In the genomic region with DNA sequence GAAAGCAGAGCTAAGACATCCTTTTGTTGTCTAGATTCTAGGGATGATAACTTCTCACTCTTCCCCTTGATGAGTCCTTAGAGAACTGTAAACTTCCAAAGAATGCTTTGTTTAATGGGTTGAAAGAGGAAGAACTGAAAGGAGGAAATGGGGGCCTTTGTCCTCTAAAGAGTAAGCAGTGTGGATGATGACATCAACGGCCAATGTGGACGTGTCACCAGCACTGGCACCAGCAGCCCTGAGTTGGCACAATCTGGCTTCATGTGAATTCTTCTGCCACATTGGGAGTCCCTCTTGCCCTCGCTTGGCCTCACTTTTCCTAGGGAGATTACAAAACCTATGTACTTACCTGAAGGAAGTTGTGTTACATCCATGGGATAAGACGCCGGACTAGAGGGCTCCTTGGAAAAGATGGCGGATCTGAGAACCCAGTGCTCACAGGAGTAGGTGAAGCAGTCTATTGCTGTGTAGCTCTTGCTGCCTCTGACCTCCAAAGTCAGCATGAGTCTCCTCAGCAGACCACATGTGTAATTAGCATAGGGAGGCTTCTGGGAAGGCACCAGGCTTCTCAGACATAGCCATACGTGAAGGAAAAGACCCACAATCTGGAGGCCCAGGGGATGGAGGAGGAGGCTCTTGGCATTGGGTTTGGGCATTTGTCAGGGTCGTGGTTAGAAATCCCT, we compare ENCODE assay signal across 20 cellular contexts.
DNase-seq lines count a peak whose midpoint lies in the region; ATAC-seq, FAIRE-seq and TF ChIP-seq lines count a peak whose summit lies in the region.
"Had no signal": no experiment of that assay in that cellular context is flagged by ENCODE, and none has a peak within 500 bp of the region (broad histone marks: within the 10 kb centered on the region; RNA-seq: fewer than 3 reads in every experiment).

No MANE protein-coding gene starts in this region.

- H4K20me1 ChIP-seq in K562 (replicated peaks; ENCODE audit: control insufficient read depth, insufficient read depth, low read length): no peaks in the 10 kb centered on the region

- H3K4me1 Mint-ChIP-seq in activated T-cell treated with anti-CD3 and anti-CD28 coated beads, Interleukin-2, amount 50 U/mL, for 72 hours (ENCODE audit: low read depth): no peaks in the 10 kb centered on the region
- H3K4me1 Mint-ChIP-seq in activated T-cell treated with anti-CD3 and anti-CD28 coated beads, Interleukin-2, amount 50 U/mL, for 4 hours (ENCODE audit: low read depth): no peaks in the 10 kb centered on the region
- no peaks in the 10 kb centered on the region for H3K4me1 Mint-ChIP-seq in stimulated activated memory B cell treated with anti-CD40 and anti-IgM and Interleukin-4, amounts not matched to agents 10 μg/mL and 1 μg/mL and 100 μg/mL, for 72 hours
- H3K4me1 Mint-ChIP-seq: activated T-helper 17 cell treated with anti-CD3 and anti-CD28 coated beads, Interleukin-2, amount 50 U/mL, for 72 hours had no signal

- no peaks in the 10 kb centered on the region for H3K9me1 ChIP-seq in K562 (ENCODE audit: control insufficient read depth, insufficient read depth, low read length)

- no peak for TF ChIP-seq EP300 in K562 (IDR thresholded peaks at IDR 0.05; ENCODE audit: low read length)

- H3K4me2 ChIP-seq in K562 (ENCODE audit: insufficient read depth, low read length): no peak overlapping the region; the same call in 1 of the 2 replicates

- no peak overlapping the region for H3K9ac ChIP-seq in K562 (ENCODE audit: insufficient read depth in 1 of 2, low read depth in 2 of 2, low read length in 2 of 2)

- TF ChIP-seq RAD21 in K562 (CRISPR knock-in tag; conservative IDR thresholded peaks at IDR 0.05 in 1 of 2, IDR thresholded peaks at IDR 0.05 in 1 of 2): no peak

- no peak for FAIRE-seq in K562 (lab: Jason Lieb, UNC)
- FAIRE-seq: GM12891 had no signal

- no peak for TF ChIP-seq POLR2A in K562 (conservative IDR thresholded peaks at IDR 0.05)

- intact Hi-C loops in K562 (cut with micrococcal nuclease): no loop called here

- no peak overlapping the region for H2AFZ ChIP-seq in K562 (ENCODE audit: low read depth, low read length)

- H3K4me3 Mint-ChIP-seq in activated T-cell treated with anti-CD3 and anti-CD28 coated beads, Interleukin-2, amount 50 U/mL, for 72 hours: no peak overlapping the region
- no peak overlapping the region for H3K4me3 Mint-ChIP-seq in activated T-cell treated with anti-CD3 and anti-CD28 coated beads, Interleukin-2, amount 50 U/mL, for 4 hours
- H3K4me3 Mint-ChIP-seq in stimulated activated memory B cell treated with anti-CD40 and anti-IgM and Interleukin-4, amounts not matched to agents 10 μg/mL and 1 μg/mL and 100 μg/mL, for 72 hours: no peak overlapping the region
- H3K4me3 Mint-ChIP-seq: activated T-helper 17 cell treated with anti-CD3 and anti-CD28 coated beads, Interleukin-2, amount 50 U/mL, for 72 hours; naive thymus-derived CD8-positive, alpha-beta T cell had no signal

- H3K36me3 Mint-ChIP-seq in activated T-cell treated with anti-CD3 and anti-CD28 coated beads, Interleukin-2, amount 50 U/mL, for 72 hours (ENCODE audit: insufficient read depth in 2 of 2): no peaks in the 10 kb centered on the region
- no peaks in the 10 kb centered on the region for H3K36me3 Mint-ChIP-seq in activated T-cell treated with anti-CD3 and anti-CD28 coated beads, Interleukin-2, amount 50 U/mL, for 4 hours (ENCODE audit: insufficient read depth)
- no peaks in the 10 kb centered on the region for H3K36me3 Mint-ChIP-seq in stimulated activated memory B cell treated with anti-CD40 and anti-IgM and Interleukin-4, amounts not matched to agents 10 μg/mL and 1 μg/mL and 100 μg/mL, for 72 hours
- H3K36me3 Mint-ChIP-seq: naive thymus-derived CD8-positive, alpha-beta T cell had no signal

- ATAC-seq in activated T-cell treated with anti-CD3 and anti-CD28 coated beads, Interleukin-2, amount 50 U/mL, for 72 hours (replicated peaks in 1 of 2): no peak
- ATAC-seq in activated T-cell treated with anti-CD3 and anti-CD28 coated beads, Interleukin-2, amount 50 U/mL, for 4 hours: no peak
- ATAC-seq in K562: no peak
- no peak for ATAC-seq in stimulated activated memory B cell treated with anti-CD40 and anti-IgM and Interleukin-4, amounts not matched to agents 10 μg/mL and 1 μg/mL and 100 μg/mL, for 72 hours
- ATAC-seq in HG03039 (IDR thresholded peaks at IDR 0.05; ENCODE audit: unreplicated experiment): no peak
- ATAC-seq: activated CD4-positive, CD25-positive, alpha-beta regulatory T cell treated with anti-CD3 and anti-CD28 coated beads, Interleukin-2, amount 50 U/mL, for 24 hours; activated T-helper 17 cell treated with anti-CD3 and anti-CD28 coated beads, Interleukin-2, amount 50 U/mL, for 72 hours; foreskin keratinocyte; HCT116; naive thymus-derived CD8-positive, alpha-beta T cell had no signal

- TF ChIP-seq CTCF in K562 (IDR thresholded peaks at IDR 0.05 in 2 of 3, conservative IDR thresholded peaks at IDR 0.05 in 1 of 3; ENCODE audit: insufficient read depth in 2 of 3, low read depth in 1 of 3, low read length in 3 of 3): no peak

- no peak overlapping the region for H3K27ac ChIP-seq in K562 (ENCODE audit: extremely low read depth, low read depth, low read length)
- H3K27ac ChIP-seq: foreskin keratinocyte, SJSA1 had no signal

- no TSS peak for BruUV-seq in K562 (replicated peaks; lab: Mats Ljungman, UMichigan)

- H3K36me3 ChIP-seq in K562 (ENCODE audit: control insufficient read depth, insufficient read depth, low read length): no peaks in the 10 kb centered on the region
- H3K36me3 ChIP-seq: SJSA1 had no signal

- DNase-seq in activated T-cell treated with anti-CD3 and anti-CD28 coated beads, Interleukin-2, amount 50 U/mL, for 72 hours: no peak
- DNase-seq in activated T-cell treated with anti-CD3 and anti-CD28 coated beads, Interleukin-2, amount 50 U/mL, for 4 hours: no peak
- DNase-seq in NOMO-1 (lab: John Stamatoyannopoulos, UW; ENCODE audit: unreplicated experiment in 2 of 2) (peak; percentile 39 to 80), K562 (ENCODE audit: extremely low read depth in 1 of 4, low spot score in 3 of 4) (no peak), pons (ENCODE audit: low spot score) (no peak), NCI-H748 (lab: John Stamatoyannopoulos, UW; ENCODE audit: unreplicated experiment) (no peak)
- DNase-seq: C1 segment of cervical spinal cord; foreskin keratinocyte; kidney glomerular epithelial cell; mesenchymal stem cell; naive thymus-derived CD8-positive, alpha-beta T cell; NCI-H1092 treated with DMSO at 0.1 percent for 48 hours; NCI-H524 had no signal

- peaks cover 0 to under 1% of the 10 kb centered on the region in 2 donors for H3K9me3 Mint-ChIP-seq in activated T-cell treated with anti-CD3 and anti-CD28 coated beads, Interleukin-2, amount 50 U/mL, for 72 hours
- no peaks in the 10 kb centered on the region for H3K9me3 Mint-ChIP-seq in activated T-cell treated with anti-CD3 and anti-CD28 coated beads, Interleukin-2, amount 50 U/mL, for 4 hours
- H3K9me3 Mint-ChIP-seq in stimulated activated memory B cell treated with anti-CD40 and anti-IgM and Interleukin-4, amounts not matched to agents 10 μg/mL and 1 μg/mL and 100 μg/mL, for 72 hours: peaks cover 2% of the 10 kb centered on the region
- H3K9me3 Mint-ChIP-seq: activated T-helper 17 cell treated with anti-CD3 and anti-CD28 coated beads, Interleukin-2, amount 50 U/mL, for 72 hours; naive thymus-derived CD8-positive, alpha-beta T cell had no signal

- H3K9me3 ChIP-seq in K562 (replicated peaks; ENCODE audit: control insufficient read depth, insufficient read depth, low read depth, low read length): no peaks in the 10 kb centered on the region
- H3K9me3 ChIP-seq: SJSA1 had no signal

- no peaks in the 10 kb centered on the region for H3K79me2 ChIP-seq in K562 (ENCODE audit: control insufficient read depth, insufficient read depth, low read length)

- H3K27me3 Mint-ChIP-seq in activated T-cell treated with anti-CD3 and anti-CD28 coated beads, Interleukin-2, amount 50 U/mL, for 72 hours (ENCODE audit: low read depth): no peaks in the 10 kb centered on the region
- H3K27me3 Mint-ChIP-seq in activated T-cell treated with anti-CD3 and anti-CD28 coated beads, Interleukin-2, amount 50 U/mL, for 4 hours (ENCODE audit: low read depth): no peaks in the 10 kb centered on the region
- no peaks in the 10 kb centered on the region for H3K27me3 Mint-ChIP-seq in stimulated activated memory B cell treated with anti-CD40 and anti-IgM and Interleukin-4, amounts not matched to agents 10 μg/mL and 1 μg/mL and 100 μg/mL, for 72 hours
- H3K27me3 Mint-ChIP-seq: activated T-helper 17 cell treated with anti-CD3 and anti-CD28 coated beads, Interleukin-2, amount 50 U/mL, for 72 hours; naive thymus-derived CD8-positive, alpha-beta T cell had no signal

- in situ Hi-C loops in K562 (cut with MboI): no loop called here

- CTCF ChIA-PET in K562 (lab: Yijun Ruan, JAX; ENCODE audit: low intra/inter-chr PET ratio): no interaction called here

- no peak overlapping the region for H3K4me3 ChIP-seq in K562
- H3K4me3 ChIP-seq: SJSA1 had no signal

- WGBS in K562 (ENCODE audit: insufficient coverage, low coverage, missing lambda C conversion rate): 11% methylated on average over 7 of the region's 8 CpGs

- peak overlapping the region; percentile 21 for H3K27ac Mint-ChIP-seq in activated T-cell treated with anti-CD3 and anti-CD28 coated beads, Interleukin-2, amount 50 U/mL, for 72 hours
- peak overlapping the region; percentile 19 for H3K27ac Mint-ChIP-seq in stimulated activated memory B cell treated with anti-CD40 and anti-IgM and Interleukin-4, amounts not matched to agents 10 μg/mL and 1 μg/mL and 100 μg/mL, for 72 hours

- POLR2A ChIA-PET in K562 (lab: Yijun Ruan, JAX): interaction anchor here (0.6 to 1.0 kb wide), 2 partner anchors 24 to 143 kb away, joined by 3 to 5 read pairs; no protein-coding TSS in a partner anchor

- H3K27me3 ChIP-seq in K562 (ENCODE audit: control insufficient read depth in 2 of 2, insufficient read depth in 2 of 2, low read length in 2 of 2): peaks cover 0 to 8% of the 10 kb centered on the region in 2 experiments; a peak in 1 of 5 replicates
- H3K27me3 ChIP-seq: SJSA1 had no signal

- H3K4me1 ChIP-seq in K562 (replicated peaks in 1 of 2; ENCODE audit: control insufficient read depth in 2 of 2, insufficient read depth in 2 of 2, low read length in 2 of 2): 0 out of 5 replicates have a peak, but pooled peaks cover 0 to 2% of the 10 kb centered on the region in 2 experiments
- H3K4me1 ChIP-seq: foreskin keratinocyte, SJSA1 had no signal

TF ChIP-seq in K562, 482 proteins besides CTCF, POLR2A, EP300 and RAD21 (continues in another document):
- no peak for TF ChIP-seq ZNF445 (CRISPR knock-in tag; IDR thresholded peaks at IDR 0.05; ENCODE audit: low read depth)
- TF ChIP-seq, protein P1, sequence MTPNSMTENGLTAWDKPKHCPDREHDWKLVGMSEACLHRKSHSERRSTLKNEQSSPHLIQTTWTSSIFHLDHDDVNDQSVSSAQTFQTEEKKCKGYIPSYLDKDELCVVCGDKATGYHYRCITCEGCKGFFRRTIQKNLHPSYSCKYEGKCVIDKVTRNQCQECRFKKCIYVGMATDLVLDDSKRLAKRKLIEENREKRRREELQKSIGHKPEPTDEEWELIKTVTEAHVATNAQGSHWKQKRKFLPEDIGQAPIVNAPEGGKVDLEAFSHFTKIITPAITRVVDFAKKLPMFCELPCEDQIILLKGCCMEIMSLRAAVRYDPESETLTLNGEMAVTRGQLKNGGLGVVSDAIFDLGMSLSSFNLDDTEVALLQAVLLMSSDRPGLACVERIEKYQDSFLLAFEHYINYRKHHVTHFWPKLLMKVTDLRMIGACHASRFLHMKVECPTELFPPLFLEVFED (CRISPR knock-in tag; conservative IDR thresholded peaks at IDR 0.05): no peak

Comparison
In these comparisons a context has a peak if more than half of its experiments do, and no peak if none do; other contexts are left out.
1. DNase-seq: peak in NOMO-1 (2 of 2); none in activated T-cell treated with anti-CD3 and anti-CD28 coated beads, Interleukin-2, amount 50 U/mL, for 72 hours (0 of 2), activated T-cell treated with anti-CD3 and anti-CD28 coated beads, Interleukin-2, amount 50 U/mL, for 4 hours (single experiment), K562 (0 of 4), pons (single experiment) and NCI-H748 (single experiment).